In genomic region chr1:43453442-43454269, GRCh38 we compare ENCODE assay signal across 8 cellular contexts. TPM values are rescaled to one million over a fixed set of nuclear protein-coding genes. Genes with fewer than 3 reads are reported as not detected.
DNase-seq lines count a peak whose midpoint lies in the region; ATAC-seq and TF ChIP-seq lines count a peak whose summit lies in the region.

Gene HYI (minus strand): TSS chr1:43453931. CDS start chr1:43453793, 138 bp downstream.

- WGBS in ovary, 3 donors, result 0% methylated on average over 44 to 87 of the region's 87 CpGs
- WGBS in thymus, result under 1% methylated on average over 87 of the region's 87 CpGs

- peak within 1 kb of the TSS; percentile 82 for H3K4me3 Mint-ChIP-seq in activated naive CD8-positive, alpha-beta T cell treated with anti-CD3 and anti-CD28 coated beads, Interleukin-2, amount 50 U/mL, for 24 hours

- TF ChIP-seq POLR2A in ovary (IDR thresholded peaks at IDR 0.05), result no peak

- intact Hi-C loops in Right ventricle myocardium superior (cut with DNase I) (no loop called here), ovary (cut with DNase I) (no loop called here)

- CTCF ChIA-PET in GM10248 (lab: Yijun Ruan, JAX), result interaction anchor here (0.8 to 3.0 kb wide), 10 partner anchors 9 to 481 kb away, joined by 3 to 9 read pairs (median 4); no protein-coding TSS in a partner anchor

- no peak for TF ChIP-seq CTCF in GM10248 (IDR thresholded peaks at IDR 0.05; ENCODE audit: control extremely low read depth, extremely low read depth, low read depth, missing control alignments)
- no peak for TF ChIP-seq CTCF in ovary (IDR thresholded peaks at IDR 0.05)

- DNase-seq in GM10248 (ENCODE audit: extremely low spot score) (peak; percentile 80), M059J (ENCODE audit: low read depth) (peak; percentile 93), SW 1271 (lab: John Stamatoyannopoulos, UW) (peak; percentile 52 to 73), Right ventricle myocardium superior (peak; percentile 92), ovary (peak; percentile 82 to 90 (median 83))
- DNase-seq in activated naive CD8-positive, alpha-beta T cell treated with anti-CD3 and anti-CD28 coated beads, Interleukin-2, amount 50 U/mL, for 24 hours, result peak; percentile 74

- H3K4me3 ChIP-seq in ovary, result peak within 1 kb of the TSS; percentile 60
- H3K4me3 ChIP-seq in thymus (ENCODE audit: low read length), result peak within 1 kb of the TSS; percentile 61

- H3K4me1 ChIP-seq in ovary (ENCODE audit: insufficient read depth) (peaks cover 2% of the 10 kb centered on the region), thymus (ENCODE audit: control insufficient read depth, insufficient read depth, low read length) (peaks cover 4% of the 10 kb centered on the region)

- peak within 1 kb of the TSS; percentile 79 for H3K27ac Mint-ChIP-seq in activated naive CD8-positive, alpha-beta T cell treated with anti-CD3 and anti-CD28 coated beads, Interleukin-2, amount 50 U/mL, for 24 hours

- H3K4me1 Mint-ChIP-seq in activated naive CD8-positive, alpha-beta T cell treated with anti-CD3 and anti-CD28 coated beads, Interleukin-2, amount 50 U/mL, for 24 hours, result peaks cover 16% of the 10 kb centered on the region

- ATAC-seq in activated naive CD8-positive, alpha-beta T cell treated with anti-CD3 and anti-CD28 coated beads, Interleukin-2, amount 50 U/mL, for 24 hours, result peak; percentile 56
- ATAC-seq in Right ventricle myocardium superior (ENCODE audit: poor library complexity), result peak; percentile 77
- no peak for ATAC-seq in HG02852 (IDR thresholded peaks at IDR 0.05; ENCODE audit: unreplicated experiment)

- POLR2A ChIA-PET in GM10248 (lab: Yijun Ruan, JAX), result interaction anchor here (0.7 to 2.0 kb wide), 2 partner anchors 86 to 197 kb away, joined by 5 to 7 read pairs; partner anchors contain the start of genes ELOVL1 and KDM4A

- no peaks in the 10 kb centered on the region for H3K9me3 ChIP-seq in ovary
- H3K9me3 ChIP-seq in thymus (ENCODE audit: control insufficient read depth), result no peaks in the 10 kb centered on the region

- TF ChIP-seq EP300 in ovary (IDR thresholded peaks at IDR 0.05), result no peak

- H3K27ac ChIP-seq in ovary, result peak within 1 kb of the TSS; percentile 92 to 95
- peak within 1 kb of the TSS; percentile 62 for H3K27ac ChIP-seq in thymus (ENCODE audit: low read depth)

- peaks cover 11% of the 10 kb centered on the region for H3K36me3 Mint-ChIP-seq in activated naive CD8-positive, alpha-beta T cell treated with anti-CD3 and anti-CD28 coated beads, Interleukin-2, amount 50 U/mL, for 24 hours (ENCODE audit: low read depth)

- peaks cover 34% of the 10 kb centered on the region for H3K27me3 Mint-ChIP-seq in activated naive CD8-positive, alpha-beta T cell treated with anti-CD3 and anti-CD28 coated beads, Interleukin-2, amount 50 U/mL, for 24 hours

- H3K36me3 ChIP-seq in ovary (no peaks in the 10 kb centered on the region), thymus (ENCODE audit: control insufficient read depth, insufficient read depth) (peaks cover 34% of the 10 kb centered on the region)

- H3K9me3 Mint-ChIP-seq in activated naive CD8-positive, alpha-beta T cell treated with anti-CD3 and anti-CD28 coated beads, Interleukin-2, amount 50 U/mL, for 24 hours, result no peaks in the 10 kb centered on the region

- H3K27me3 ChIP-seq in ovary, result no peaks in the 10 kb centered on the region
- no peaks in the 10 kb centered on the region for H3K27me3 ChIP-seq in thymus (ENCODE audit: control insufficient read depth, insufficient read depth)

RNA-seq across cellular contexts. Expression of gene HYI, which starts in this region (rescaled TPM):
- 43.7 and 50.9 TPM in 2 replicates for total RNA-seq in M059J (2014; rRNA removed; shearing (Covaris generic))
- total RNA-seq in Right ventricle myocardium superior, result 20.1 TPM
- total RNA-seq in ovary, result 10 to 100 TPM; 57.3 to 94.4 (median 78.9) TPM
- 10 to 100 TPM; 16.6 to 77.2 TPM for polyA plus RNA-seq in ovary
- 23.0 TPM for polyA plus RNA-seq in thymus
